In the genomic region with DNA sequence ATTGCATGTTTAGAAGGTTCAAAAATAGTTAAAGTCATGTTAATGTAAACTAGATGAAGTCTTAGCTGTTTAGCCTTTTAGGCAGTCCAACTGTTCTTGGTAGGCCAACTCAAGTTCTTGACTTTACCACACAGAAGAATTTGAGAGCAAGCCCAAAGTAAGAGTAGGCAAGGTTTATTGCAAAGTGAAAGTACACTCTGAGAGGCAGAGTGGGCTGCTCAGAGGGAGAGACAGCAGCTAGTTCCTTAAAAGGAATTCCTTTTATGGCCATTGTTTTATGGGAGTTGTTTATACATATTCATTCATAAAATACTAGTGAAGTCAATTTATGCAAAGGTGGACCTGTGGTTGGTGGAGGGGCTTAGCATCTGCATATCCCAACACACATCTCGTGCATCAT, we compare ENCODE assay signal across 22 cellular contexts.
DNase-seq lines count a peak whose midpoint lies in the region; ATAC-seq and TF ChIP-seq lines count a peak whose summit lies in the region.
"Had no signal": no experiment of that assay in that cellular context is flagged by ENCODE, and none has a peak within 500 bp of the region (broad histone marks: within the 10 kb centered on the region; RNA-seq: fewer than 3 reads in every experiment).

No MANE protein-coding gene starts in this region.

- H3K27me3 ChIP-seq in CD4-positive, alpha-beta memory T cell (ENCODE audit: insufficient read depth, low read length) = no peaks in the 10 kb centered on the region
- H3K27me3 ChIP-seq: esophagus muscularis mucosa, sigmoid colon, vagina had no signal

- no peak for TF ChIP-seq CTCF in astrocyte of the spinal cord (IDR thresholded peaks at IDR 0.05; ENCODE audit: low read depth, low read length)

- H3K4me1 ChIP-seq in CD4-positive, alpha-beta memory T cell (ENCODE audit: insufficient read depth, low read length) = no peaks in the 10 kb centered on the region
- H3K4me1 ChIP-seq: esophagus muscularis mucosa, sigmoid colon, vagina had no signal

- no peak for DNase-seq in T-helper 2 cell treated with Interferon-gamma antibody and Interleukin-4, amounts not matched to agents 5 μg/mL and 100 μg/mL, for 36 hours (ENCODE audit: low spot score)
- no peak for DNase-seq in T-helper 2 cell
- DNase-seq in M059J (ENCODE audit: low read depth) = peak; percentile 46
- DNase-seq in astrocyte of the spinal cord (ENCODE audit: low read depth, low spot score) = peak; percentile 9
- no peak for DNase-seq in naive thymus-derived CD8-positive, alpha-beta T cell
- DNase-seq in CD4-positive, alpha-beta memory T cell = no peak
- no peak for DNase-seq in left lobe of liver (ENCODE audit: low spot score)
- DNase-seq: 8988T; activated CD4-positive, alpha-beta T cell treated with anti-CD3 and anti-CD28 coated beads, Interleukin-2, amount 50 U/mL, for 4 hours; activated naive CD4-positive, alpha-beta T cell treated with Interleukin-2 at 50 U/mL for 16 hours; aorta; C1 segment of cervical spinal cord; glutamatergic neuron; Karpas-422; left colon; NCI-H69; SIG-M5; sigmoid colon had no signal

- intact Hi-C loops in CD4-positive, alpha-beta memory T cell (cut with micrococcal nuclease) = no loop called here

- H3K9me3 ChIP-seq in CD4-positive, alpha-beta memory T cell (ENCODE audit: control insufficient read depth in 1 of 2, low read length in 2 of 2) = no peaks in the 10 kb centered on the region
- H3K9me3 ChIP-seq: esophagus muscularis mucosa, sigmoid colon, vagina had no signal

- H3K4me3 ChIP-seq in astrocyte of the spinal cord (ENCODE audit: low read depth, low read length) = no peak overlapping the region
- no peak overlapping the region for H3K4me3 ChIP-seq in CD4-positive, alpha-beta memory T cell (ENCODE audit: low read length in 2 of 2)
- H3K4me3 ChIP-seq: esophagus muscularis mucosa, sigmoid colon, vagina had no signal

- H3K9me3 Mint-ChIP-seq in T-helper 2 cell treated with Interferon-gamma antibody and Interleukin-4, amounts not matched to agents 5 μg/mL and 100 μg/mL, for 36 hours = no peaks in the 10 kb centered on the region
- H3K9me3 Mint-ChIP-seq in naive thymus-derived CD8-positive, alpha-beta T cell = peaks cover 0 to 2% (median 0%) of the 10 kb centered on the region in 9 donors
- H3K9me3 Mint-ChIP-seq in CD4-positive, alpha-beta memory T cell = peaks cover 0 to 2% (median 0%) of the 10 kb centered on the region in 8 donors

- CTCF ChIA-PET in CD4-positive, alpha-beta memory T cell (lab: Charles Lee; ENCODE audit: partially characterized antibody) = no interaction called here

- no peaks in the 10 kb centered on the region for H3K36me3 ChIP-seq in CD4-positive, alpha-beta memory T cell (ENCODE audit: insufficient read depth, low read length)
- H3K36me3 ChIP-seq: esophagus muscularis mucosa, sigmoid colon, vagina had no signal

- ATAC-seq in naive thymus-derived CD8-positive, alpha-beta T cell = peak in 1 of 2 donors; percentile 20
- ATAC-seq in left lobe of liver (no peak), GM19035 (IDR thresholded peaks at IDR 0.05; ENCODE audit: unreplicated experiment) (no peak)
- ATAC-seq: left colon; natural killer cell treated with Interleukin-12 subunit alpha and Interleukin-12 subunit beta and Interleukin-15 and Interleukin-18, amount 100 ng/mL, for 72 hours had no signal

- H3K27me3 Mint-ChIP-seq in T-helper 2 cell treated with Interferon-gamma antibody and Interleukin-4, amounts not matched to agents 5 μg/mL and 100 μg/mL, for 36 hours (ENCODE audit: low read depth) = no peaks in the 10 kb centered on the region
- H3K27me3 Mint-ChIP-seq in naive thymus-derived CD8-positive, alpha-beta T cell = peaks cover 0 to 8% (median 2%) of the 10 kb centered on the region in 5 donors
- no peaks in the 10 kb centered on the region for H3K27me3 Mint-ChIP-seq in CD4-positive, alpha-beta memory T cell
- H3K27me3 Mint-ChIP-seq: natural killer cell treated with Interleukin-12 subunit alpha and Interleukin-12 subunit beta and Interleukin-15 and Interleukin-18, amount 100 ng/mL, for 72 hours had no signal

- H3K36me3 Mint-ChIP-seq in T-helper 2 cell treated with Interferon-gamma antibody and Interleukin-4, amounts not matched to agents 5 μg/mL and 100 μg/mL, for 36 hours (ENCODE audit: low read depth) = no peaks in the 10 kb centered on the region
- H3K36me3 Mint-ChIP-seq in naive thymus-derived CD8-positive, alpha-beta T cell = no peaks in the 10 kb centered on the region
- H3K36me3 Mint-ChIP-seq in CD4-positive, alpha-beta memory T cell = no peaks in the 10 kb centered on the region
- H3K36me3 Mint-ChIP-seq: natural killer cell treated with Interleukin-12 subunit alpha and Interleukin-12 subunit beta and Interleukin-15 and Interleukin-18, amount 100 ng/mL, for 72 hours had no signal

- H3K4me3 Mint-ChIP-seq in T-helper 2 cell treated with Interferon-gamma antibody and Interleukin-4, amounts not matched to agents 5 μg/mL and 100 μg/mL, for 36 hours = peak overlapping the region; percentile 22
- H3K4me3 Mint-ChIP-seq in naive thymus-derived CD8-positive, alpha-beta T cell = peak overlapping the region in 6 of 10 donors; percentile 4 to 65 (median 50)
- peak overlapping the region in 4 of 8 donors; percentile 14 to 69 (median 42) for H3K4me3 Mint-ChIP-seq in CD4-positive, alpha-beta memory T cell
- H3K4me3 Mint-ChIP-seq: natural killer cell treated with Interleukin-12 subunit alpha and Interleukin-12 subunit beta and Interleukin-15 and Interleukin-18, amount 100 ng/mL, for 72 hours had no signal

- H3K27ac Mint-ChIP-seq in T-helper 2 cell treated with Interferon-gamma antibody and Interleukin-4, amounts not matched to agents 5 μg/mL and 100 μg/mL, for 36 hours = no peak overlapping the region
- H3K27ac Mint-ChIP-seq in naive thymus-derived CD8-positive, alpha-beta T cell = peak overlapping the region in 2 of 10 donors; percentile 31 to 46
- no peak overlapping the region for H3K27ac Mint-ChIP-seq in CD4-positive, alpha-beta memory T cell
- H3K27ac Mint-ChIP-seq: natural killer cell treated with Interleukin-12 subunit alpha and Interleukin-12 subunit beta and Interleukin-15 and Interleukin-18, amount 100 ng/mL, for 72 hours had no signal

- POLR2A ChIA-PET in naive thymus-derived CD8-positive, alpha-beta T cell (lab: Charles Lee) = no interaction called here
- POLR2A ChIA-PET in CD4-positive, alpha-beta memory T cell (lab: Charles Lee; ENCODE audit: partially characterized antibody) = no interaction called here

- no peak overlapping the region for H3K27ac ChIP-seq in CD4-positive, alpha-beta memory T cell (ENCODE audit: low read depth, low read length)
- H3K27ac ChIP-seq: esophagus muscularis mucosa, sigmoid colon, vagina had no signal

- H3K4me1 Mint-ChIP-seq in T-helper 2 cell treated with Interferon-gamma antibody and Interleukin-4, amounts not matched to agents 5 μg/mL and 100 μg/mL, for 36 hours (ENCODE audit: low read depth) = no peaks in the 10 kb centered on the region
- peaks cover 0 to 10% (median 5%) of the 10 kb centered on the region in 4 donors for H3K4me1 Mint-ChIP-seq in naive thymus-derived CD8-positive, alpha-beta T cell
- H3K4me1 Mint-ChIP-seq in CD4-positive, alpha-beta memory T cell = peaks cover 0 to 3% (median 0%) of the 10 kb centered on the region in 4 donors

- in situ Hi-C loops in astrocyte of the spinal cord (cut with HindIII; ENCODE audit: low sequenced_read_pairs) = no loop called here

Comparison
In these comparisons a context has a peak if more than half of its experiments do, and no peak if none do; other contexts are left out.
1. DNase-seq: peak in M059J (single experiment) and astrocyte of the spinal cord (single experiment); none in T-helper 2 cell treated with Interferon-gamma antibody and Interleukin-4, amounts not matched to agents 5 μg/mL and 100 μg/mL, for 36 hours (single experiment), T-helper 2 cell (0 of 5), naive thymus-derived CD8-positive, alpha-beta T cell (0 of 10), CD4-positive, alpha-beta memory T cell (0 of 5) and left lobe of liver (single experiment).